10 cellular contexts compared by ENCODE assay signal in genomic region chr14:53011053-53011462, GRCh38.
A peak's percentile ranks its signal among the peaks of the same experiment; 100 is the strongest.
DNase-seq lines count a peak whose midpoint lies in the region; ATAC-seq, FAIRE-seq and TF ChIP-seq lines count a peak whose summit lies in the region.
"Had no signal": no experiment of that assay in that cellular context is flagged by ENCODE, and none has a peak within 500 bp of the region (broad histone marks: within the 10 kb centered on the region; RNA-seq: fewer than 3 reads in every experiment).

No MANE protein-coding gene starts in this region.

- 0 to 2% methylated on average over 7 of the region's 7 CpGs for WGBS in GM23248 (ENCODE audit: low coverage in 1 of 2, low lambda C conversion rate in 2 of 2, missing lambda C conversion rate in 2 of 2), 2 experiments

- peak overlapping the region; percentile 61 for H3K4me2 ChIP-seq in GM23248 (ENCODE audit: unreplicated experiment)
- peak overlapping the region; percentile 66 for H3K4me2 ChIP-seq in astrocyte (ENCODE audit: low read length)
- no peak overlapping the region for H3K4me2 ChIP-seq in Karpas-422 (ENCODE audit: low read depth, low read length, poor library complexity, severe bottlenecking)

- H2AFZ ChIP-seq in GM23248, result peak overlapping the region; percentile 12
- H2AFZ ChIP-seq in astrocyte (ENCODE audit: low read depth, low read length), result peak overlapping the region; percentile 27
- no peak overlapping the region for H2AFZ ChIP-seq in Karpas-422 (ENCODE audit: low read length)

- intact Hi-C loops in sciatic nerve (cut with DNase I), result no loop called here

- ATAC-seq in sciatic nerve, result peak; percentile 98
- no peak for ATAC-seq in HG02938 (IDR thresholded peaks at IDR 0.05; ENCODE audit: unreplicated experiment)
- no peak for ATAC-seq in GM18519 (IDR thresholded peaks at IDR 0.05; ENCODE audit: low FRiP score, unreplicated experiment)

- FAIRE-seq in astrocyte (lab: Jason Lieb, UNC), result peak; percentile 84

- H3K27me3 ChIP-seq in GM23248 (replicated peaks; ENCODE audit: insufficient read depth) (no peaks in the 10 kb centered on the region), astrocyte (ENCODE audit: insufficient read depth, low read length) (no peaks in the 10 kb centered on the region), Karpas-422 (ENCODE audit: low read length) (no peaks in the 10 kb centered on the region)

- peak overlapping the region; percentile 44 for H3K9ac ChIP-seq in GM23248
- H3K9ac ChIP-seq in astrocyte (ENCODE audit: low read length), result peak overlapping the region; percentile 32
- H3K9ac ChIP-seq in Karpas-422 (ENCODE audit: low read length), result no peak overlapping the region

- H3K79me2 ChIP-seq in GM23248 (ENCODE audit: insufficient read depth) (no peaks in the 10 kb centered on the region), astrocyte (ENCODE audit: insufficient read depth, low read length) (no peaks in the 10 kb centered on the region), Karpas-422 (ENCODE audit: low read length) (no peaks in the 10 kb centered on the region)

- H3K36me3 ChIP-seq in GM23248 (ENCODE audit: low read depth) (no peaks in the 10 kb centered on the region), astrocyte (ENCODE audit: insufficient read depth, low read length) (no peaks in the 10 kb centered on the region), Karpas-422 (ENCODE audit: insufficient read depth, low read length) (no peaks in the 10 kb centered on the region)

- peaks cover 26% of the 10 kb centered on the region for H3K4me1 Mint-ChIP-seq in astrocyte (ENCODE audit: low read depth, unreplicated experiment)

- DNase-seq in GM23248 (peak; percentile 96), astrocyte (ENCODE audit: low read depth) (peak; percentile 99), hepatic stellate cell (ENCODE audit: low spot score) (peak; percentile 87), sciatic nerve (ENCODE audit: low spot score) (peak; percentile 88), cerebellum (ENCODE audit: low spot score) (no peak), Karpas-422 (no peak)
- DNase-seq: central memory CD4-positive, alpha-beta T cell; NCI-H2029 had no signal

- TF ChIP-seq CTCF in astrocyte (IDR thresholded peaks at IDR 0.05; ENCODE audit: insufficient read depth, low read depth, low read length), result no peak

- no peaks in the 10 kb centered on the region for H3K9me3 Mint-ChIP-seq in astrocyte (ENCODE audit: unreplicated experiment)

- peaks cover 22% of the 10 kb centered on the region for H3F3A ChIP-seq in GM23248 (ENCODE audit: insufficient read depth)

- H3K9me3 ChIP-seq in GM23248 (ENCODE audit: low read depth) (no peaks in the 10 kb centered on the region), astrocyte (ENCODE audit: insufficient read depth, low read depth, low read length) (no peaks in the 10 kb centered on the region), Karpas-422 (ENCODE audit: low read length) (no peaks in the 10 kb centered on the region)

- peaks cover 17% of the 10 kb centered on the region for H3K4me1 ChIP-seq in GM23248 (ENCODE audit: insufficient read depth)
- H3K4me1 ChIP-seq in astrocyte (ENCODE audit: insufficient read depth, low read length), result peaks cover 14% of the 10 kb centered on the region
- H3K4me1 ChIP-seq in Karpas-422 (ENCODE audit: low read length), result peaks cover 6% of the 10 kb centered on the region; the same call in 1 of the 2 replicates

- no peaks in the 10 kb centered on the region for H3K36me3 Mint-ChIP-seq in astrocyte (ENCODE audit: low read depth, unreplicated experiment)

- H3K27me3 Mint-ChIP-seq in astrocyte (ENCODE audit: low read depth, unreplicated experiment), result no peaks in the 10 kb centered on the region

- H3K4me3 ChIP-seq in GM23248 (peak overlapping the region; percentile 32; the same call in 1 of the 2 replicates), astrocyte (ENCODE audit: insufficient read depth, low read depth, low read length) (no peak overlapping the region), Karpas-422 (ENCODE audit: low read length) (no peak overlapping the region)

- in situ Hi-C loops in GM23248 (cut with MboI), result no loop called here

- H3K27ac ChIP-seq in GM23248, result peak overlapping the region; percentile 76
- H3K27ac ChIP-seq in astrocyte (ENCODE audit: low read depth, low read length), result peak overlapping the region; percentile 63
- H3K27ac ChIP-seq in Karpas-422 (ENCODE audit: low read length), result no peak overlapping the region

- no peaks in the 10 kb centered on the region for H4K20me1 ChIP-seq in GM23248 (ENCODE audit: insufficient read depth)
- no peaks in the 10 kb centered on the region for H4K20me1 ChIP-seq in astrocyte (ENCODE audit: insufficient read depth, low read length)
- no peaks in the 10 kb centered on the region for H4K20me1 ChIP-seq in Karpas-422 (ENCODE audit: insufficient read depth, low read depth, low read length)

- H3K9me2 ChIP-seq in GM23248 (ENCODE audit: insufficient read depth) (no peaks in the 10 kb centered on the region), Karpas-422 (replicated peaks; ENCODE audit: insufficient read depth, low read length) (no peaks in the 10 kb centered on the region)

- peak overlapping the region; percentile 89 for H3K27ac Mint-ChIP-seq in astrocyte (ENCODE audit: unreplicated experiment)

- peak overlapping the region; percentile 15 for H3K4me3 Mint-ChIP-seq in astrocyte (ENCODE audit: unreplicated experiment)

Comparison
In these comparisons a context has a peak if more than half of its experiments do, and no peak if none do; other contexts are left out.
1. DNase-seq: peak in GM23248 (single experiment), astrocyte (single experiment), hepatic stellate cell (single experiment) and sciatic nerve (single experiment); none in cerebellum (single experiment) and Karpas-422 (single experiment).